1 cellular context compared by ENCODE assay signal in genomic region chr4:5955856-5956255, GRCh38.
TF ChIP-seq lines count a peak whose summit lies in the region.

No MANE protein-coding gene starts in this region.

TF ChIP-seq in GM23338, 12 proteins besides CTCF, POLR2A, EP300 and RAD21 (continued from another document):
- no peak for TF ChIP-seq ZNF462 (CRISPR knock-in tag; IDR thresholded peaks at IDR 0.05)
- no peak for TF ChIP-seq REST (IDR thresholded peaks at IDR 0.05; ENCODE audit: unreplicated experiment)
- no peak for TF ChIP-seq ZNF331 (CRISPR knock-in tag; IDR thresholded peaks at IDR 0.05; ENCODE audit: low read depth)
- TF ChIP-seq ZNF114 (CRISPR knock-in tag; IDR thresholded peaks at IDR 0.05), result no peak
- no peak for TF ChIP-seq EZH2 (IDR thresholded peaks at IDR 0.05; ENCODE audit: low read depth, unreplicated experiment)
- TF ChIP-seq POLR2AphosphoS5 (IDR thresholded peaks at IDR 0.05; ENCODE audit: low read depth), result no peak
- TF ChIP-seq STAT1 (IDR thresholded peaks at IDR 0.05; ENCODE audit: unreplicated experiment), result no peak
- TF ChIP-seq CREB1 (CRISPR knock-in tag; IDR thresholded peaks at IDR 0.05; ENCODE audit: low read depth), result no peak
- TF ChIP-seq EZH2phosphoT487 (IDR thresholded peaks at IDR 0.05; ENCODE audit: unreplicated experiment), result no peak
- no peak for TF ChIP-seq NANOG (IDR thresholded peaks at IDR 0.05; ENCODE audit: borderline replicate concordance)
- TF ChIP-seq ETS1 (IDR thresholded peaks at IDR 0.05), result no peak
